In genomic region chr10:78729366-78729765, GRCh38 we compare ENCODE assay signal across 20 cellular contexts.
DNase-seq lines count a peak whose midpoint lies in the region; ATAC-seq, FAIRE-seq and TF ChIP-seq lines count a peak whose summit lies in the region.
"Had no signal": no experiment of that assay in that cellular context is flagged by ENCODE, and none has a peak within 500 bp of the region (broad histone marks: within the 10 kb centered on the region; RNA-seq: fewer than 3 reads in every experiment).

No MANE protein-coding gene starts in this region.

- no peak for TF ChIP-seq CTCF in bronchial epithelial cell (IDR thresholded peaks at IDR 0.05; ENCODE audit: insufficient read depth, low read length, severe bottlenecking)

- no peak overlapping the region for H3K4me3 ChIP-seq in bronchial epithelial cell (ENCODE audit: low read depth, low read length)
- H3K4me3 ChIP-seq: GM23338 had no signal

- no peak overlapping the region for H3K27ac Mint-ChIP-seq in naive thymus-derived CD8-positive, alpha-beta T cell
- H3K27ac Mint-ChIP-seq: CD4-positive, alpha-beta memory T cell; GM23338; H9 had no signal

- no peaks in the 10 kb centered on the region for H3K9me3 Mint-ChIP-seq in naive thymus-derived CD8-positive, alpha-beta T cell
- H3K9me3 Mint-ChIP-seq: CD4-positive, alpha-beta memory T cell; GM23338; H9 had no signal

- no peak overlapping the region for H3K4me3 Mint-ChIP-seq in naive thymus-derived CD8-positive, alpha-beta T cell
- H3K4me3 Mint-ChIP-seq: CD4-positive, alpha-beta memory T cell; GM23338; H9 had no signal

- H3K27me3 Mint-ChIP-seq in naive thymus-derived CD8-positive, alpha-beta T cell: peaks cover 5 to 18% (median 12%) of the 10 kb centered on the region in 5 donors

- DNase-seq in cardiac septum (ENCODE audit: low spot score) (peak; percentile 56), Right ventricle myocardium superior (no peak), bronchial epithelial cell (ENCODE audit: low read depth) (no peak), mesenteric fat pad (ENCODE audit: low spot score) (peak; percentile 49), amniotic stem cell (lab: John Stamatoyannopoulos, UW) (no peak), NCI-H446 treated with DMSO at 0.1 percent for 48 hours (lab: John Stamatoyannopoulos, UW) (no peak)
- no peak for DNase-seq in naive thymus-derived CD8-positive, alpha-beta T cell
- DNase-seq: 8988T; AML-193; C1 segment of cervical spinal cord; CD4-positive, alpha-beta memory T cell; DMS153; DMS79 treated with DMSO at 0.1 percent for 48 hours; EL; H9 had no signal

- FAIRE-seq in bronchial epithelial cell (lab: Jason Lieb, UNC): peak; percentile 36
- FAIRE-seq: D721Med, G401.6, GM12891 had no signal

- POLR2A ChIA-PET in naive thymus-derived CD8-positive, alpha-beta T cell (lab: Charles Lee): no interaction called here

- H3K36me3 ChIP-seq in bronchial epithelial cell (ENCODE audit: control insufficient read depth, insufficient read depth, low read length): no peaks in the 10 kb centered on the region

- no peaks in the 10 kb centered on the region for H3K36me3 Mint-ChIP-seq in naive thymus-derived CD8-positive, alpha-beta T cell
- H3K36me3 Mint-ChIP-seq: CD4-positive, alpha-beta memory T cell had no signal

- peaks cover 24% of the 10 kb centered on the region for H3K27me3 ChIP-seq in bronchial epithelial cell (ENCODE audit: control insufficient read depth, insufficient read depth, low read length)

- no peak for ATAC-seq in Right ventricle myocardium superior (ENCODE audit: poor library complexity)
- ATAC-seq in naive thymus-derived CD8-positive, alpha-beta T cell: no peak
- ATAC-seq in GM21619 (IDR thresholded peaks at IDR 0.05; ENCODE audit: unreplicated experiment): no peak
- ATAC-seq: GM23338 had no signal

- no peaks in the 10 kb centered on the region for H3K4me1 Mint-ChIP-seq in naive thymus-derived CD8-positive, alpha-beta T cell
- H3K4me1 Mint-ChIP-seq: CD4-positive, alpha-beta memory T cell; GM23338; H9 had no signal

- intact Hi-C loops in cardiac septum (cut with DNase I): no loop called here
- intact Hi-C loops in Right ventricle myocardium superior (cut with DNase I): no loop called here

Comparison
In these comparisons a context has a peak if more than half of its experiments do, and no peak if none do; other contexts are left out.
1. DNase-seq: peak in cardiac septum (single experiment) and mesenteric fat pad (single experiment); none in Right ventricle myocardium superior (single experiment), bronchial epithelial cell (single experiment), amniotic stem cell (single experiment), naive thymus-derived CD8-positive, alpha-beta T cell (0 of 10) and NCI-H446 treated with DMSO at 0.1 percent for 48 hours (single experiment).